In the genomic region with DNA sequence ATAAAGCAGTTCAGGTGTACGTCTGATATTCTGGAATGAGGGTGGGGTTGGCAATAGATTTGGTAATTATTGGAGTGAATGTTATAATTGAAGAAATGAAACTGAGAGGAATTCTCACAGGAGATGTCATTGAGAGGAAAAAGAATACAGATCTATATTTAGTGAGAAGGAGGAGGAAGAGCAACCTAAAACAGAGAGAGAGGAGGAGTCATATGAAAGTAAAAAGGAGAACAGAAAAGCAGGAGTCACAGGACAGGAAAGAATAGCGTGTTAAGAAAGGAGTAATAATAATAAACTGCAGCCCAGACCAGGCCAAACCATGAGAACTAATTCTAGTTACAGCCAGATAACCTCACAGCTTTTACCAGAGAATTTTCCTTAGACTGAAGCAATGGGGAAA, we compare ENCODE assay signal across 14 cellular contexts.
DNase-seq lines count a peak whose midpoint lies in the region; ATAC-seq and TF ChIP-seq lines count a peak whose summit lies in the region.
"Had no signal": no experiment of that assay in that cellular context is flagged by ENCODE, and none has a peak within 500 bp of the region (broad histone marks: within the 10 kb centered on the region; RNA-seq: fewer than 3 reads in every experiment).

No MANE protein-coding gene starts in this region.

- H3K27me3 ChIP-seq in SK-N-SH (ENCODE audit: insufficient read depth), result no peaks in the 10 kb centered on the region

- no peak for TF ChIP-seq CTCF in SK-N-SH (IDR thresholded peaks at IDR 0.05)
- TF ChIP-seq CTCF in OCI-LY7 (conservative IDR thresholded peaks at IDR 0.05; ENCODE audit: low read length), result no peak

- H3K27ac ChIP-seq in SK-N-SH (ENCODE audit: low read depth in 2 of 2, low read length in 1 of 2) (peak overlapping the region in 1 of 2 experiments; percentile 75; a peak in 2 of 4 replicates), substantia nigra (ENCODE audit: low read depth, low read length, poor library complexity, severe bottlenecking) (no peak overlapping the region), OCI-LY7 (ENCODE audit: low read depth, low read length, poor library complexity, severe bottlenecking) (no peak overlapping the region)
- H3K27ac ChIP-seq: A549 had no signal

- H3K9me3 ChIP-seq in SK-N-SH (no peaks in the 10 kb centered on the region), OCI-LY7 (ENCODE audit: low read length) (no peaks in the 10 kb centered on the region)
- H3K9me3 ChIP-seq: A549 had no signal

- H4K20me1 ChIP-seq in SK-N-SH (ENCODE audit: insufficient read depth) (no peaks in the 10 kb centered on the region), OCI-LY7 (ENCODE audit: insufficient read depth, low read length) (no peaks in the 10 kb centered on the region)

- H2AFZ ChIP-seq in SK-N-SH (ENCODE audit: low read depth), result peak overlapping the region; percentile 64; the same call in 1 of the 2 replicates
- no peak overlapping the region for H2AFZ ChIP-seq in OCI-LY7 (ENCODE audit: low read length)

- H3K4me3 Mint-ChIP-seq in stimulated activated naive B cell treated with anti-CD40 and anti-IgM and Interleukin-4, amounts not matched to agents 10 μg/mL and 1 μg/mL and 100 μg/mL, for 72 hours, result no peak overlapping the region

- intact Hi-C loops in OCI-LY7 (cut with micrococcal nuclease; ENCODE audit: unreplicated experiment), result no loop called here

- no peaks in the 10 kb centered on the region for H3K36me3 Mint-ChIP-seq in stimulated activated naive B cell treated with anti-CD40 and anti-IgM and Interleukin-4, amounts not matched to agents 10 μg/mL and 1 μg/mL and 100 μg/mL, for 72 hours

- TF ChIP-seq RAD21 in SK-N-SH (IDR thresholded peaks at IDR 0.05; ENCODE audit: low read length), result no peak

- WGBS in SK-N-SH (ENCODE audit: low lambda C conversion rate), result 30% methylated on average over 2 of the region's 2 CpGs

- no peak for DNase-seq in SK-N-SH
- no peak for DNase-seq in stimulated activated naive B cell treated with anti-CD40 and anti-IgM and Interleukin-4, amounts not matched to agents 10 μg/mL and 1 μg/mL and 100 μg/mL, for 72 hours
- no peak for DNase-seq in NCI-H146 treated with DMSO at 0.1 percent for 48 hours (lab: John Stamatoyannopoulos, UW; ENCODE audit: unreplicated experiment)
- DNase-seq in substantia nigra (lab: John Stamatoyannopoulos, UW), result no peak
- DNase-seq in OCI-LY7 (ENCODE audit: low spot score), result no peak
- DNase-seq: activated CD8-positive, alpha-beta memory T cell treated with anti-CD3 and anti-CD28 coated beads for 24 hours; activated naive CD4-positive, alpha-beta T cell treated with Interleukin-2 at 50 U/mL for 16 hours; caudate nucleus; DMS 273 treated with DMSO at 0.1 percent for 48 hours; stimulated activated CD4-positive, alpha-beta T cell treated with anti-CD3 and anti-CD28 coated beads, Interleukin-15, amount 100 ng/mL, for 24 hours had no signal

- H3F3A ChIP-seq in SK-N-SH (replicated peaks; ENCODE audit: insufficient read depth), result peaks cover 26% of the 10 kb centered on the region

- H3K36me3 ChIP-seq in SK-N-SH (replicated peaks in 1 of 2; ENCODE audit: control insufficient read depth in 1 of 2, insufficient read depth in 2 of 2, low read length in 1 of 2) (no peaks in the 10 kb centered on the region), OCI-LY7 (ENCODE audit: insufficient read depth, low read length) (no peaks in the 10 kb centered on the region)

- H3K9ac ChIP-seq in SK-N-SH, result peak overlapping the region; percentile 9; the same call in 1 of the 2 replicates

- H3K79me2 ChIP-seq in SK-N-SH (ENCODE audit: insufficient read depth) (peaks cover 12% of the 10 kb centered on the region; the same call in 1 of the 2 replicates), OCI-LY7 (ENCODE audit: insufficient read depth, low read depth, low read length) (no peaks in the 10 kb centered on the region)

- POLR2A ChIA-PET in SK-N-SH (lab: Yijun Ruan, JAX) (no interaction called here), OCI-LY7 (lab: Charles Lee) (no interaction called here)

- CTCF ChIA-PET in SK-N-SH (lab: Yijun Ruan, JAX) (no interaction called here), OCI-LY7 (lab: Charles Lee; ENCODE audit: unreplicated experiment) (no interaction called here)

- no peaks in the 10 kb centered on the region for H3K9me3 Mint-ChIP-seq in stimulated activated naive B cell treated with anti-CD40 and anti-IgM and Interleukin-4, amounts not matched to agents 10 μg/mL and 1 μg/mL and 100 μg/mL, for 72 hours

- no peaks in the 10 kb centered on the region for H3K9me2 ChIP-seq in SK-N-SH
- H3K9me2 ChIP-seq in OCI-LY7 (ENCODE audit: insufficient read depth, low read length), result no peaks in the 10 kb centered on the region

- H3K4me3 ChIP-seq in SK-N-SH (ENCODE audit: low read depth in 2 of 2, low read length in 1 of 2) (no peak overlapping the region), OCI-LY7 (ENCODE audit: low read depth, low read length, poor library complexity, severe bottlenecking) (no peak overlapping the region)
- H3K4me3 ChIP-seq: A549 had no signal

- H3K4me2 ChIP-seq in SK-N-SH (0 out of 2 replicates have a peak overlapping the region, but pooled peaks have one; percentile 46), OCI-LY7 (ENCODE audit: low read length) (no peak overlapping the region)
- H3K4me2 ChIP-seq: A549 had no signal

- peaks cover 3 to 13% of the 10 kb centered on the region in 2 donors for H3K4me1 Mint-ChIP-seq in stimulated activated naive B cell treated with anti-CD40 and anti-IgM and Interleukin-4, amounts not matched to agents 10 μg/mL and 1 μg/mL and 100 μg/mL, for 72 hours

- no peak for TF ChIP-seq EP300 in SK-N-SH (IDR thresholded peaks at IDR 0.05; ENCODE audit: borderline replicate concordance in 1 of 2, low read depth in 1 of 2, low read length in 1 of 2)

- H3K4me1 ChIP-seq in SK-N-SH (ENCODE audit: control insufficient read depth in 1 of 2, insufficient read depth in 2 of 2, low read depth in 1 of 2, low read length in 1 of 2) (peaks cover 0 to 23% of the 10 kb centered on the region in 2 experiments; a peak in 3 of 4 replicates), OCI-LY7 (ENCODE audit: insufficient read depth, low read length, poor library complexity, severe bottlenecking) (no peaks in the 10 kb centered on the region)
- H3K4me1 ChIP-seq: A549 had no signal

- peaks cover 0 to 4% of the 10 kb centered on the region in 2 donors for H3K27me3 Mint-ChIP-seq in stimulated activated naive B cell treated with anti-CD40 and anti-IgM and Interleukin-4, amounts not matched to agents 10 μg/mL and 1 μg/mL and 100 μg/mL, for 72 hours

- no peak for ATAC-seq in SK-N-SH treated with all-trans-retinoic acid at 6 μM for 48 hours
- peak; percentile 82 for ATAC-seq in HG02610 (IDR thresholded peaks at IDR 0.05; ENCODE audit: unreplicated experiment)
- peak; percentile 73 for ATAC-seq in HG03469 (IDR thresholded peaks at IDR 0.05; ENCODE audit: unreplicated experiment)
- ATAC-seq in stimulated activated naive B cell treated with anti-CD40 and anti-IgM and Interleukin-4, amounts not matched to agents 10 μg/mL and 1 μg/mL and 100 μg/mL, for 72 hours (replicated peaks), result peak; percentile 58 to 66
- ATAC-seq: A549 had no signal

- H3K27ac Mint-ChIP-seq in stimulated activated naive B cell treated with anti-CD40 and anti-IgM and Interleukin-4, amounts not matched to agents 10 μg/mL and 1 μg/mL and 100 μg/mL, for 72 hours, result no peak overlapping the region

- no TSS peak for BruUV-seq in OCI-LY7 (replicated peaks; lab: Mats Ljungman, UMichigan)

TF ChIP-seq in SK-N-SH, 30 proteins besides CTCF, POLR2A, EP300 and RAD21:
- TF ChIP-seq MXI1 (IDR thresholded peaks at IDR 0.05; ENCODE audit: low read depth, low read length), result no peak
- TF ChIP-seq TAF1 (IDR thresholded peaks at IDR 0.05; ENCODE audit: borderline replicate concordance, low read depth, low read length), result no peak
- no peak for TF ChIP-seq NFIC (IDR thresholded peaks at IDR 0.05; ENCODE audit: borderline replicate concordance)
- no peak for TF ChIP-seq TCF12 (IDR thresholded peaks at IDR 0.05)
- no peak for TF ChIP-seq YY1 (IDR thresholded peaks at IDR 0.05; ENCODE audit: low read depth)
- no peak for TF ChIP-seq RFX5 (IDR thresholded peaks at IDR 0.05; ENCODE audit: low read length)
- TF ChIP-seq TEAD4 (IDR thresholded peaks at IDR 0.05; ENCODE audit: borderline replicate concordance, insufficient read depth), result no peak
- TF ChIP-seq RCOR1 (IDR thresholded peaks at IDR 0.05; ENCODE audit: low read length), result no peak
- TF ChIP-seq GABPA (IDR thresholded peaks at IDR 0.05; ENCODE audit: low read depth), result no peak

TF ChIP-seq in SK-N-SH treated with all-trans-retinoic acid at 6 μM for 48 hours, 23 proteins besides CTCF, POLR2A, EP300 and RAD21 (continues in another document):
- TF ChIP-seq ISL1 (CRISPR knock-in tag; IDR thresholded peaks at IDR 0.05) (no peak), RARB (CRISPR knock-in tag; IDR thresholded peaks at IDR 0.05) (no peak), ZNF8 (CRISPR knock-in tag; IDR thresholded peaks at IDR 0.05) (no peak), ZC3H10 (CRISPR knock-in tag; IDR thresholded peaks at IDR 0.05) (no peak), ESRRG (CRISPR knock-in tag; IDR thresholded peaks at IDR 0.05) (no peak), CSDC2 (CRISPR knock-in tag; IDR thresholded peaks at IDR 0.05) (no peak)
- TF ChIP-seq, protein P1, sequence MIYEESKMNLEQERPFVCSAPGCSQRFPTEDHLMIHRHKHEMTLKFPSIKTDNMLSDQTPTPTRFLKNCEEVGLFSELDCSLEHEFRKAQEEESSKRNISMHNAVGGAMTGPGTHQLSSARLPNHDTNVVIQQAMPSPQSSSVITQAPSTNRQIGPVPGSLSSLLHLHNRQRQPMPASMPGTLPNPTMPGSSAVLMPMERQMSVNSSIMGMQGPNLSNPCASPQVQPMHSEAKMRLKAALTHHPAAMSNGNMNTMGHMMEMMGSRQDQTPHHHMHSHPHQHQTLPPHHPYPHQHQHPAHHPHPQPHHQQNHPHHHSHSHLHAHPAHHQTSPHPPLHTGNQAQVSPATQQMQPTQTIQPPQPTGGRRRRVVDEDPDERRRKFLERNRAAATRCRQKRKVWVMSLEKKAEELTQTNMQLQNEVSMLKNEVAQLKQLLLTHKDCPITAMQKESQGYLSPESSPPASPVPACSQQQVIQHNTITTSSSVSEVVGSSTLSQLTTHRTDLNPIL (CRISPR knock-in tag; IDR thresholded peaks at IDR 0.05; ENCODE audit: low read depth), result no peak
- TF ChIP-seq, protein P2, sequence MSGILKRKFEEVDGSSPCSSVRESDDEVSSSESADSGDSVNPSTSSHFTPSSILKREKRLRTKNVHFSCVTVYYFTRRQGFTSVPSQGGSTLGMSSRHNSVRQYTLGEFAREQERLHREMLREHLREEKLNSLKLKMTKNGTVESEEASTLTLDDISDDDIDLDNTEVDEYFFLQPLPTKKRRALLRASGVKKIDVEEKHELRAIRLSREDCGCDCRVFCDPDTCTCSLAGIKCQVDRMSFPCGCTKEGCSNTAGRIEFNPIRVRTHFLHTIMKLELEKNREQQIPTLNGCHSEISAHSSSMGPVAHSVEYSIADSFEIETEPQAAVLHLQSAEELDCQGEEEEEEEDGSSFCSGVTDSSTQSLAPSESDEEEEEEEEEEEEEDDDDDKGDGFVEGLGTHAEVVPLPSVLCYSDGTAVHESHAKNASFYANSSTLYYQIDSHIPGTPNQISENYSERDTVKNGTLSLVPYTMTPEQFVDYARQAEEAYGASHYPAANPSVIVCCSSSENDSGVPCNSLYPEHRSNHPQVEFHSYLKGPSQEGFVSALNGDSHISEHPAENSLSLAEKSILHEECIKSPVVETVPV (CRISPR knock-in tag; IDR thresholded peaks at IDR 0.05), result no peak
